In the genomic region with DNA sequence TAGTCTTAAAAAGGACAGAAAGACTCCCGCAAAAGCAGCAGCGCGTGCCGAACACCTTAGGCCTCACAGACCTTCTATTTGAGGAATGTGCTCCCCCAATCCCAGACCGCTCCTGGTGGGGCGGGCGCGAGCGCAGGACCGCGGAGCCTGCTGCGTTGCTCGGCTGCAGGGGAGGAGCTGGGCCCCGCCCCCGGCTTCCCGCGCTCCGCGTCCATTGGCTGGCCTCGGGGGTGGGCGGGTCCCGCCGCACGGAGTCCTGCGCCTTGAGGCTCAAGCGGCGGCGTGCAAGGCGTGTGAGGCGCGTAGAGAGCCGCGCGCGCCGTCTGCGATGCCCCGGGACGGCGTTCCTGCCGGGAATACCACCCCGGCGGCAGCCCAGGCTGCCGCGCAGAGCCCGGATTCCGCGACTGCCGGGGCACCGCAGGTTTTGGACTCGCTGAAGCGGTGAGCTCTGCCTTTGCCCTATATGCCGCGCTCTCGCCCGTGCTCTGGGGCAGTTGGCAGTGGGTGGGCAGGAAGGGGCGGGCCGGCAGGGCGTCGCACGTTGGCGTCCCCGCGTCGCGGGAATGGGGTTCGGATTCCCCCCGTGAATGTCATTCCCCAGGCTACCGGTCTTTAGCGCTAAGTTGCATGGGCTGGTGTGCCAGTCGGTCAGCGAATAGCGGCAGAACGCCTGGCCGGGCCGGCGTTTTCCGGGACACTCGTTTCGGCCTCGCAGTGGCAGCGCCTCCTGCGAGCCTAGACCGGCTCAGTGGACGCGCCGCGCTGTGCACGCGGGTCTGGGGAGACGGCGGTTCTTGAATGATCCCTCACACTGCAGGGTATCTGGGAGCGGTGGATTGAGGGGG, we compare ENCODE assay signal across 1 cellular context.
TF ChIP-seq lines count a peak whose summit lies in the region.

No MANE protein-coding gene starts in this region.

TF ChIP-seq in HepG2, 621 proteins besides CTCF, POLR2A, EP300 and RAD21 (continued from another document):
- TF ChIP-seq PATZ1 (CRISPR knock-in tag; IDR thresholded peaks at IDR 0.05): peak; percentile 41; the same call in 1 of the 2 replicates
- TF ChIP-seq E2F1 (CRISPR knock-in tag; IDR thresholded peaks at IDR 0.05): peak; percentile 90
- peak; percentile 72; the same call in 1 of the 2 replicates for TF ChIP-seq ZC3H13 (CRISPR knock-in tag; IDR thresholded peaks at IDR 0.05)
- TF ChIP-seq, protein P1, sequence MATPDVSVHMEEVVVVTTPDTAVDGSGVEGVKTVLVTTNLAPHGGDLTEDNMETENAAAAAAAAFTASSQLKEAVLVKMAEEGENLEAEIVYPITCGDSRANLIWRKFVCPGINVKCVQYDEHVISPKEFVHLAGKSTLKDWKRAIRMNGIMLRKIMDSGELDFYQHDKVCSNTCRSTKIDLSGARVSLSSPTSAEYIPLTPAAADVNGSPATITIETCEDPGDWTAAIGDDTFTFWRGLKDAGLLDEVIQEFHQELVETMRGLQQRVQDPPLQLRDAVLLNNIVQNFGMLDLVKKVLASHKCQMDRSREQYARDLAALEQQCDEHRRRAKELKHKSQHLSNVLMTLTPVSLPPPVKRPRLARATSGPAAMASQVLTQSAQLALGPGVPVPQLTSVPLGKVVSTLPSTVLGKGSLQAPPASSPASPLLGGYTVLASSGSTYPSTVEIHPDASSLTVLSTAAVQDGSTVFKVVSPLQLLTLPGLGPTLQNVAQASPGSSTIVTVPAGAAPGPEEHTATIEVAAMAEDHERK (CRISPR knock-in tag; IDR thresholded peaks at IDR 0.05; ENCODE audit: low read depth): 0 out of 2 replicates have a peak, but pooled peaks have one; percentile 31
- TF ChIP-seq KLF12 (CRISPR knock-in tag; IDR thresholded peaks at IDR 0.05; ENCODE audit: borderline replicate concordance): no peak
- peak; percentile 97 for TF ChIP-seq ZSCAN21 (CRISPR knock-in tag; IDR thresholded peaks at IDR 0.05; ENCODE audit: borderline replicate concordance)
